14 cellular contexts compared by ENCODE assay signal in genomic region chr22:46679711-46680269, GRCh38.
"Had no signal": no experiment of that assay in that cellular context is flagged by ENCODE, and none has a peak within 500 bp of the region (broad histone marks: within the 10 kb centered on the region; RNA-seq: fewer than 3 reads in every experiment).

No MANE protein-coding gene starts in this region.

- H3K4me2 ChIP-seq: smooth muscle cell had no signal

- H3K4me3 ChIP-seq: coronary artery, psoas muscle, smooth muscle cell, testis, upper lobe of left lung had no signal

- H3K4me1 ChIP-seq: testis had no signal

- ATAC-seq: activated CD4-positive, CD25-positive, alpha-beta regulatory T cell treated with anti-CD3 and anti-CD28 coated beads, Interleukin-2, amount 50 U/mL, for 24 hours; activated CD8-positive, alpha-beta T cell treated with anti-CD3 and anti-CD28 coated beads, Interleukin-2, amount 10 ng/mL, durations not matched to agents 7 days and 5 days; psoas muscle had no signal

- H3K27me3 ChIP-seq: testis, upper lobe of left lung had no signal

- DNase-seq: activated CD4-positive, alpha-beta T cell treated with anti-CD3 and anti-CD28 coated beads, Interleukin-2, amount 10 ng/mL, durations not matched to agents 7 days and 5 days; activated CD8-positive, alpha-beta T cell treated with anti-CD3 and anti-CD28 coated beads, Interleukin-2, amount 10 ng/mL, durations not matched to agents 7 days and 5 days; activated naive CD4-positive, alpha-beta T cell treated with anti-CD3 and anti-CD28 coated beads for 36 hours; activated T-cell treated with anti-CD3 and anti-CD28 coated beads, Interleukin-2, amount 50 U/mL, for 24 hours; aorta; hypothalamus; islet precursor cell; psoas muscle; stimulated activated CD4-positive, alpha-beta T cell treated with anti-CD3 and anti-CD28 coated beads, Interleukin-4, amount 100 ng/mL, for 1 hour; testis had no signal

- H3K27ac ChIP-seq: psoas muscle, testis, upper lobe of left lung had no signal

- H3K9me3 ChIP-seq: psoas muscle, testis, upper lobe of left lung had no signal
